Comparison of ENCODE assay signal across 1 cellular context in the genomic region with DNA sequence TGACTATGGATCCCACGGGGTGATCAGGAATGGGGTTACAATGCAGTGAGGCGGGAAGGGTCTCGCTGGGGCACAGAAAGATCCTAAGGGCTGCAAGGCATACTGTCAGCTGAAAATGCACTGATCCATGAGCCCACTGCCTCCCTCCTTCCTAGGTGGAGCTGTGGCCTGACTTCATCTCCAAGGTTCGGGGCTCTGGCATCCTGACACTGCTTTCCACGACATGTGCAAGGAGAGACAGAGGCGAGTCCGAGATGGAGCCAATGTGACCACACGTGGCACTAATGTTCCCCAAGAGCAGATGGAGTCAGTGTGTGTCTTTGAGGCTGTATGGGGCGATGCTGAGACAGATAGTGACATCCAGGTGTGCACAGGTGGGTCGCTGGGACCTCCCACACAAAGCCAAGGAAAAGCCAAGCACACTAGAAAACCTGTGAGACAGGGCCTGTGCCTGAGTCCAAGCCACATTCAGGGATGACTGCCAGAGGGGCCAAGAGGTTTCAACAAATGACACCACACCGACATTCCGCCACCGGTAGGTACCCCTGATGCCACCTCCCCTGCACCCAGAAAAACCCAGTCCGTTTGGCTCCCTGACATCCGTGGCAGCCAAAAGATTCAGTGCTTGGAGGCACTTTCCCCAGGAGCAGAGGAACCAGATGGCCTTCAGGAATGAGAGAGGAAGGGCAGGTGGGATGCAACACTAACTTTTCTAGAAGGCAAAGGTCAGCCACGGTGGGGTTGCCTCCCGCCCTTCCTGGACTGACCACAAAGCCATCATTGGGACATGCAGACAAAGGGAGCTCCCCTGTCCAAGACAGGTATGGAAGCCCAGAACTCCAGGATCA.
TF ChIP-seq lines count a peak whose summit lies in the region.

No MANE protein-coding gene starts in this region.

TF ChIP-seq in HepG2, 621 proteins besides CTCF, POLR2A, EP300 and RAD21:
- TF ChIP-seq MNT (IDR thresholded peaks at IDR 0.05) = 0 out of 2 replicates have a peak, but pooled peaks have one; percentile 7
TF ChIP-seq in HepG2: peak in this region for 1; not testable (repeated sequence) for 620.
